In genomic region chr20:62376112-62377063, GRCh38 we compare ENCODE assay signal across 8 cellular contexts. TPM values are rescaled to one million over a fixed set of nuclear protein-coding genes. Genes with fewer than 3 reads are reported as not detected.
A peak's percentile ranks its signal among the peaks of the same experiment; 100 is the strongest.
DNase-seq lines count a peak whose midpoint lies in the region; ATAC-seq, FAIRE-seq and TF ChIP-seq lines count a peak whose summit lies in the region.

No MANE protein-coding gene starts in this region.

- no peak for ATAC-seq in stimulated activated effector memory CD8-positive, alpha-beta T cell treated with anti-CD3 and anti-CD28 coated beads, Interleukin-12 subunit alpha, Interleukin-12 subunit beta, amount 100 ng/mL, for 72 hours
- ATAC-seq in HG02938 (IDR thresholded peaks at IDR 0.05; ENCODE audit: unreplicated experiment): no peak

- H3K36me3 ChIP-seq in bronchial epithelial cell (ENCODE audit: control insufficient read depth, insufficient read depth, low read length) (no peaks in the 10 kb centered on the region), kidney (ENCODE audit: control insufficient read depth in 1 of 2, insufficient read depth in 2 of 2, low read length in 2 of 2) (no peaks in the 10 kb centered on the region)

- peak overlapping the region; percentile 34 for H3K27ac Mint-ChIP-seq in stimulated activated effector memory CD8-positive, alpha-beta T cell treated with anti-CD3 and anti-CD28 coated beads, Interleukin-12 subunit alpha, Interleukin-12 subunit beta, amount 100 ng/mL, for 72 hours

- peak; percentile 84 for DNase-seq in HTR-8/SVneo (ENCODE audit: insufficient read length, low spot score)
- DNase-seq in bronchial epithelial cell (ENCODE audit: low read depth): peak; percentile 56
- no peak for DNase-seq in kidney
- DNase-seq in stimulated activated effector memory CD8-positive, alpha-beta T cell treated with anti-CD3 and anti-CD28 coated beads, Interleukin-12 subunit alpha, Interleukin-12 subunit beta, amount 100 ng/mL, for 72 hours (ENCODE audit: low spot score in 2 of 2): no peak
- no peak for DNase-seq in NCI-H69 (lab: John Stamatoyannopoulos, UW)
- no peak for DNase-seq in activated gamma-delta T cell (lab: John Stamatoyannopoulos, UW)
- no peak for DNase-seq in activated CD4-positive, alpha-beta T cell treated with anti-CD3 and anti-CD28 coated beads, Interleukin-2, amount 50 U/mL, for 4 hours

- no peaks in the 10 kb centered on the region for H3K27me3 ChIP-seq in bronchial epithelial cell (ENCODE audit: control insufficient read depth, insufficient read depth, low read length)

- H3K4me3 Mint-ChIP-seq in stimulated activated effector memory CD8-positive, alpha-beta T cell treated with anti-CD3 and anti-CD28 coated beads, Interleukin-12 subunit alpha, Interleukin-12 subunit beta, amount 100 ng/mL, for 72 hours: no peak overlapping the region

- intact Hi-C loops in kidney (cut with DNase I): loop anchor here (5.0 kb wide), 1 partner anchor 74 kb away; the partner anchor contains the start of gene ADRM1

- no peak overlapping the region for H3K9ac ChIP-seq in kidney (ENCODE audit: low read length in 2 of 2)

- H3K9me3 ChIP-seq in kidney (ENCODE audit: control insufficient read depth in 1 of 2, low read length in 2 of 2): no peaks in the 10 kb centered on the region

- TF ChIP-seq CTCF in bronchial epithelial cell (IDR thresholded peaks at IDR 0.05; ENCODE audit: insufficient read depth, low read length, severe bottlenecking) (peak; percentile 73), kidney (IDR thresholded peaks at IDR 0.05; ENCODE audit: borderline replicate concordance, extremely low read depth, insufficient read depth) (peak; percentile 24)

- H3K9me3 Mint-ChIP-seq in stimulated activated effector memory CD8-positive, alpha-beta T cell treated with anti-CD3 and anti-CD28 coated beads, Interleukin-12 subunit alpha, Interleukin-12 subunit beta, amount 100 ng/mL, for 72 hours: no peaks in the 10 kb centered on the region

- H3K4me1 Mint-ChIP-seq in stimulated activated effector memory CD8-positive, alpha-beta T cell treated with anti-CD3 and anti-CD28 coated beads, Interleukin-12 subunit alpha, Interleukin-12 subunit beta, amount 100 ng/mL, for 72 hours: peaks cover 6% of the 10 kb centered on the region

- H3K36me3 Mint-ChIP-seq in stimulated activated effector memory CD8-positive, alpha-beta T cell treated with anti-CD3 and anti-CD28 coated beads, Interleukin-12 subunit alpha, Interleukin-12 subunit beta, amount 100 ng/mL, for 72 hours: no peaks in the 10 kb centered on the region

- H3K4me1 ChIP-seq in kidney (ENCODE audit: control insufficient read depth in 1 of 2, insufficient read depth in 1 of 2, low read depth in 1 of 2, low read length in 2 of 2): peaks cover 11 to 14% of the 10 kb centered on the region in 2 donors

- FAIRE-seq in HTR-8/SVneo (lab: Jason Lieb, UNC): no peak
- FAIRE-seq in bronchial epithelial cell (lab: Jason Lieb, UNC): no peak
- no peak for FAIRE-seq in kidney (lab: Jason Lieb, UNC)

- H3K4me3 ChIP-seq in bronchial epithelial cell (ENCODE audit: low read depth, low read length) (no peak overlapping the region), kidney (ENCODE audit: low read length in 2 of 2) (no peak overlapping the region)

- peak overlapping the region in 1 of 2 donors; percentile 51 for H3K27ac ChIP-seq in kidney (ENCODE audit: low read depth in 2 of 2, low read length in 2 of 2)

RNA-seq across cellular contexts. Expression of gene LAMA5, which starts 9.3 kb away (rescaled TPM):
- total RNA-seq in bronchial epithelial cell (61.6 and 99.5 TPM in 2 replicates), kidney (342 TPM)
- 94.0 TPM for polyA plus RNA-seq in kidney (ENCODE audit: insufficient read depth, low read depth, low replicate concordance)

RNA-seq across cellular contexts. Expression of gene RPS21, which starts 10.5 kb away (rescaled TPM):
- total RNA-seq in bronchial epithelial cell (1,471 and 1,737 TPM in 2 replicates), kidney (1,221 TPM)
- 2,336 TPM for polyA plus RNA-seq in kidney (ENCODE audit: insufficient read depth, low read depth, low replicate concordance)

RNA-seq across cellular contexts. Expression of gene CABLES2, which starts 30.7 kb away (rescaled TPM):
- total RNA-seq in bronchial epithelial cell: 0.51 and 1.3 TPM in 2 replicates
- 4.5 TPM for total RNA-seq in kidney
- polyA plus RNA-seq in kidney (ENCODE audit: insufficient read depth, low read depth, low replicate concordance): 2.0 TPM

RNA-seq across cellular contexts. Expression of gene RBBP8NL, which starts 51.0 kb away (rescaled TPM):
- total RNA-seq in bronchial epithelial cell (under 0.01 and 1.0 TPM in 2 replicates), kidney (0.13 TPM)
- 1.5 TPM for polyA plus RNA-seq in kidney (ENCODE audit: insufficient read depth, low read depth, low replicate concordance)

Comparison
In these comparisons a context has a peak if more than half of its experiments do, and no peak if none do; other contexts are left out.
1. DNase-seq: peak in HTR-8/SVneo (single experiment) and bronchial epithelial cell (single experiment); none in kidney (single experiment), stimulated activated effector memory CD8-positive, alpha-beta T cell treated with anti-CD3 and anti-CD28 coated beads, Interleukin-12 subunit alpha, Interleukin-12 subunit beta, amount 100 ng/mL, for 72 hours (0 of 2), NCI-H69 (single experiment), activated gamma-delta T cell (single experiment) and activated CD4-positive, alpha-beta T cell treated with anti-CD3 and anti-CD28 coated beads, Interleukin-2, amount 50 U/mL, for 4 hours (0 of 2).